Comparison of ENCODE assay signal across 14 cellular contexts in genomic region chr15:95279277-95280019, GRCh38.
"Had no signal": no experiment of that assay in that cellular context is flagged by ENCODE, and none has a peak within 500 bp of the region (broad histone marks: within the 10 kb centered on the region; RNA-seq: fewer than 3 reads in every experiment).

No MANE protein-coding gene starts in this region.

- H3K4me3 ChIP-seq: body of pancreas, left lung, neural progenitor cell, thyroid gland had no signal

- ATAC-seq: activated T-helper 17 cell treated with anti-CD3 and anti-CD28 coated beads, Interleukin-2, amount 50 U/mL, for 72 hours; body of pancreas; left lung had no signal

- H3K9me3 ChIP-seq: body of pancreas, left lung, thyroid gland had no signal

- H3K4me2 ChIP-seq: neural progenitor cell had no signal

- H3K36me3 ChIP-seq: left lung, neural progenitor cell, thyroid gland had no signal

- DNase-seq: activated CD4-positive, alpha-beta T cell treated with anti-CD3 and anti-CD28 coated beads, Interleukin-2, amount 10 ng/mL, durations not matched to agents 7 days and 5 days; activated CD4-positive, CD25-positive, alpha-beta regulatory T cell; activated CD8-positive, alpha-beta memory T cell treated with anti-CD3 and anti-CD28 coated beads for 24 hours; activated naive CD4-positive, alpha-beta T cell treated with anti-CD3 and anti-CD28 coated beads for 36 hours; body of pancreas; dermis blood vessel endothelial cell; head of caudate nucleus; islet precursor cell; left lung; retina; stimulated activated CD4-positive, alpha-beta T cell treated with anti-CD3 and anti-CD28 coated beads, Interleukin-4, amount 100 ng/mL, for 1 hour; thyroid gland had no signal

- H3K4me1 ChIP-seq: body of pancreas, left lung, thyroid gland had no signal

- H2AFZ ChIP-seq: neural progenitor cell had no signal

- H3K9ac ChIP-seq: neural progenitor cell had no signal

- H3K27me3 ChIP-seq: body of pancreas, left lung, neural progenitor cell, thyroid gland had no signal

- H3K27ac ChIP-seq: neural progenitor cell, thyroid gland had no signal
